ENCODE assay signal across 8 cellular contexts in genomic region chr11:118908931-118909618, GRCh38. TPM values are rescaled to one million over a fixed set of nuclear protein-coding genes. Genes with fewer than 3 reads are reported as not detected.
DNase-seq lines count a peak whose midpoint lies in the region; ATAC-seq and TF ChIP-seq lines count a peak whose summit lies in the region.

No MANE protein-coding gene starts in this region.

- 0 to 1% methylated on average over 17 of the region's 17 CpGs for whole genome bisulfite sequencing in ectodermal cell, 2 experiments

- peaks cover 15 to 66% (median 38%) of the 10 kb centered on the region in 4 donors for H3K4me1 ChIP-seq in Peyer's patch
- peaks cover 64% of the 10 kb centered on the region for H3K4me1 ChIP-seq in ectodermal cell (ENCODE audit: control insufficient read depth, insufficient read depth, low read length)
- H3K4me1 ChIP-seq in thoracic aorta (ENCODE audit: control insufficient read depth in 1 of 2, low read depth in 2 of 2), result peaks cover 54 to 80% of the 10 kb centered on the region in 2 donors

- peak overlapping the region; percentile 89 to 99 (median 96) for H3K27ac ChIP-seq in Peyer's patch
- H3K27ac ChIP-seq in ectodermal cell (ENCODE audit: insufficient read depth, low read depth, low read length, poor library complexity, severe bottlenecking), result peak overlapping the region; percentile 85
- peak overlapping the region; percentile 95 to 96 for H3K27ac ChIP-seq in thoracic aorta

- H3K9me3 ChIP-seq in Peyer's patch, result no peaks in the 10 kb centered on the region
- H3K9me3 ChIP-seq in ectodermal cell (ENCODE audit: control insufficient read depth, low read length), result no peaks in the 10 kb centered on the region
- H3K9me3 ChIP-seq in thoracic aorta, result no peaks in the 10 kb centered on the region

- ATAC-seq in thoracic aorta (ENCODE audit: insufficient number of reproducible peaks, low FRiP score, low read depth) (peak; percentile 29), GM21786 (IDR thresholded peaks at IDR 0.05; ENCODE audit: unreplicated experiment) (no peak)

- H3K4me3 ChIP-seq in Peyer's patch, result peak overlapping the region in 3 of 4 donors; percentile 10 to 37 (median 15)
- peak overlapping the region; percentile 37 for H3K4me3 ChIP-seq in ectodermal cell (ENCODE audit: insufficient read depth, low read depth, low read length)
- H3K4me3 ChIP-seq in thoracic aorta, result peak overlapping the region; percentile 76

- H3K36me3 ChIP-seq in Peyer's patch, result peaks cover 0 to 39% (median 0%) of the 10 kb centered on the region in 3 donors
- H3K36me3 ChIP-seq in ectodermal cell (ENCODE audit: control insufficient read depth, insufficient read depth, low read length), result peaks cover 6% of the 10 kb centered on the region
- H3K36me3 ChIP-seq in thoracic aorta, result peaks cover 10% of the 10 kb centered on the region

- no peak for TF ChIP-seq CTCF in Peyer's patch (IDR thresholded peaks at IDR 0.05)
- no peak for TF ChIP-seq CTCF in thoracic aorta (IDR thresholded peaks at IDR 0.05)

- TF ChIP-seq POLR2A in Peyer's patch (IDR thresholded peaks at IDR 0.05), result peak in 1 of 2 donors; percentile 37

- H3K27me3 ChIP-seq in Peyer's patch (no peaks in the 10 kb centered on the region), ectodermal cell (ENCODE audit: control insufficient read depth, insufficient read depth, low read length, poor library complexity, severe bottlenecking) (no peaks in the 10 kb centered on the region), thoracic aorta (replicated peaks; ENCODE audit: insufficient read depth) (no peaks in the 10 kb centered on the region)

- DNase-seq in NCI-H2081 (lab: John Stamatoyannopoulos, UW), result peak; percentile 49
- DNase-seq in NCI-H2081 treated with DMSO at 0.1 percent for 48 hours (lab: John Stamatoyannopoulos, UW), result no peak
- DNase-seq in Peyer's patch, result peak in 1 of 3 donors; percentile 70
- DNase-seq in lung microvascular endothelial cell (ENCODE audit: low read depth in 2 of 2), result peak; percentile 71 to 91
- no peak for DNase-seq in thoracic aorta (ENCODE audit: low spot score)
- no peak for DNase-seq in NOMO-1 treated with dmso at 0.1 percent for 144 hours (lab: John Stamatoyannopoulos, UW; ENCODE audit: unreplicated experiment)

RNA-seq across cellular contexts. Expression of gene BCL9L, which starts 16.7 kb away (rescaled TPM):
- total RNA-seq in Peyer's patch, result 10 to 100 TPM; 26.4 to 51.3 (median 34.1) TPM
- 32.7 TPM for polyA plus RNA-seq in ectodermal cell (2013, experiment 1 of 4)
- 39.1 TPM for polyA plus RNA-seq in ectodermal cell (2013, experiment 2 of 4)
- 25.6 TPM for polyA plus RNA-seq in ectodermal cell (2013, experiment 3 of 4)
- 28.2 TPM for polyA plus RNA-seq in ectodermal cell (2013, experiment 4 of 4)
- total RNA-seq in lung microvascular endothelial cell, result 4.6 and 5.9 TPM in 2 replicates
- total RNA-seq in thoracic aorta, result 10 to 100 TPM; 28.6 to 68.8 TPM

RNA-seq across cellular contexts. Expression of gene CXCR5, which starts 25.4 kb away (rescaled TPM):
- 1 to 10 TPM in 2 of 4 donors, under 1 TPM in 1, not detected in 1; 0.66 to 7.4 (median 1.1) TPM for total RNA-seq in Peyer's patch
- not detected for polyA plus RNA-seq in ectodermal cell (2013, experiment 1 of 4)
- polyA plus RNA-seq in ectodermal cell (2013, experiment 2 of 4), result not detected
- polyA plus RNA-seq in ectodermal cell (2013, experiment 3 of 4), result not detected
- polyA plus RNA-seq in ectodermal cell (2013, experiment 4 of 4), result not detected
- total RNA-seq in lung microvascular endothelial cell, result not detected in 2 replicates
- not detected for total RNA-seq in thoracic aorta

RNA-seq across cellular contexts. Expression of gene UPK2, which starts 47.0 kb away (rescaled TPM):
- not detected for total RNA-seq in Peyer's patch
- not detected for polyA plus RNA-seq in ectodermal cell (2013, experiment 1 of 4)
- not detected for polyA plus RNA-seq in ectodermal cell (2013, experiment 2 of 4)
- not detected for polyA plus RNA-seq in ectodermal cell (2013, experiment 3 of 4)
- 0.69 TPM for polyA plus RNA-seq in ectodermal cell (2013, experiment 4 of 4)
- not detected in 2 replicates for total RNA-seq in lung microvascular endothelial cell
- total RNA-seq in thoracic aorta, result not detected

Comparison
In these comparisons a context has a peak if more than half of its experiments do, and no peak if none do; other contexts are left out.
1. DNase-seq: peak in NCI-H2081 (2 of 2) and lung microvascular endothelial cell (2 of 2); none in NCI-H2081 treated with DMSO at 0.1 percent for 48 hours (single experiment), thoracic aorta (single experiment) and NOMO-1 treated with dmso at 0.1 percent for 144 hours (single experiment).
2. H3K4me3 ChIP-seq: peak in every context shown above with its lines; median percentile 76 in thoracic aorta; 37 in ectodermal cell; 15 in Peyer's patch.
3. Peak in every context shown above with its lines, with median percentiles within 50 percentile points of each other: H3K27ac ChIP-seq.